Comparison of ENCODE assay signal across 11 cellular contexts in genomic region chr16:66881964-66882508, GRCh38. TPM values are rescaled to one million over a fixed set of nuclear protein-coding genes. Genes with fewer than 3 reads are reported as not detected.
DNase-seq lines count a peak whose midpoint lies in the region; ATAC-seq, FAIRE-seq and TF ChIP-seq lines count a peak whose summit lies in the region.
"Had no signal": no experiment of that assay in that cellular context is flagged by ENCODE, and none has a peak within 500 bp of the region (broad histone marks: within the 10 kb centered on the region; RNA-seq: fewer than 3 reads in every experiment).

No MANE protein-coding gene starts in this region.

- H3K9ac ChIP-seq in HUES6 (ENCODE audit: low read length), result no peak overlapping the region
- H3K9ac ChIP-seq in astrocyte (ENCODE audit: low read length), result no peak overlapping the region

- peak overlapping the region in 6 of 8 donors; percentile 19 to 100 (median 72) for H3K4me3 Mint-ChIP-seq in CD4-positive, alpha-beta memory T cell
- H3K4me3 Mint-ChIP-seq in astrocyte (ENCODE audit: unreplicated experiment), result peak overlapping the region; percentile 58
- H3K4me3 Mint-ChIP-seq in natural killer cell, result peak overlapping the region; percentile 67

- intact Hi-C loops in CD4-positive, alpha-beta memory T cell (cut with micrococcal nuclease), result no loop called here
- intact Hi-C loops in natural killer cell (cut with micrococcal nuclease) (no loop called here), ovary (cut with DNase I) (no loop called here)

- H3K36me3 ChIP-seq in CD4-positive, alpha-beta memory T cell (ENCODE audit: insufficient read depth, low read length), result peaks cover 21% of the 10 kb centered on the region
- peaks cover 35% of the 10 kb centered on the region for H3K36me3 ChIP-seq in HUES6 (ENCODE audit: control insufficient read depth, insufficient read depth, low read length)
- peaks cover 14% of the 10 kb centered on the region for H3K36me3 ChIP-seq in astrocyte (ENCODE audit: insufficient read depth, low read length)
- H3K36me3 ChIP-seq in ovary, result no peaks in the 10 kb centered on the region

- 76 to 81% (median 78%) methylated on average over 8 of the region's 8 CpGs for WGBS in ovary, 3 donors

- no peak overlapping the region for H3K4me3 ChIP-seq in CD4-positive, alpha-beta memory T cell (ENCODE audit: low read length in 2 of 2)
- H3K4me3 ChIP-seq in HUES6 (ENCODE audit: low read depth, low read length) (peak overlapping the region; percentile 92; the same call in 1 of the 2 replicates), astrocyte (ENCODE audit: insufficient read depth, low read depth, low read length) (no peak overlapping the region), ovary (no peak overlapping the region)

- TF ChIP-seq CTCF in astrocyte (IDR thresholded peaks at IDR 0.05; ENCODE audit: insufficient read depth, low read depth, low read length) (no peak), natural killer cell (IDR thresholded peaks at IDR 0.05) (no peak), ovary (IDR thresholded peaks at IDR 0.05) (no peak)

- CTCF ChIA-PET in CD4-positive, alpha-beta memory T cell (lab: Charles Lee; ENCODE audit: partially characterized antibody), result interaction anchor here (0.6 to 3.4 kb wide), 8 partner anchors 9 to 71 kb away, joined by 3 to 18 read pairs (median 8); partner anchors contain the start of gene NAE1

- H3K4me2 ChIP-seq in astrocyte (ENCODE audit: low read length), result peak overlapping the region; percentile 93

- TF ChIP-seq EP300 in ovary (IDR thresholded peaks at IDR 0.05), result no peak

- POLR2A ChIA-PET in CD4-positive, alpha-beta memory T cell (lab: Charles Lee; ENCODE audit: partially characterized antibody), result interaction anchor here (1.0 to 3.2 kb wide), 2 partner anchors 52 to 277 kb away, joined by 3 to 13 read pairs; partner anchors contain the start of gene CIAO2B

- ATAC-seq in natural killer cell (no peak), HG03521 (IDR thresholded peaks at IDR 0.05; ENCODE audit: unreplicated experiment) (no peak)

- no peaks in the 10 kb centered on the region for H3K9me3 Mint-ChIP-seq in CD4-positive, alpha-beta memory T cell
- H3K9me3 Mint-ChIP-seq in astrocyte (ENCODE audit: unreplicated experiment), result no peaks in the 10 kb centered on the region
- H3K9me3 Mint-ChIP-seq in natural killer cell, result no peaks in the 10 kb centered on the region
- H3K9me3 Mint-ChIP-seq: HFFc6 had no signal

- no peak overlapping the region for H2AFZ ChIP-seq in astrocyte (ENCODE audit: low read depth, low read length)

- no peak for FAIRE-seq in astrocyte (lab: Jason Lieb, UNC)

- H3K9me3 ChIP-seq in CD4-positive, alpha-beta memory T cell (ENCODE audit: control insufficient read depth in 1 of 2, low read length in 2 of 2), result no peaks in the 10 kb centered on the region
- H3K9me3 ChIP-seq in HUES6 (ENCODE audit: control insufficient read depth, insufficient read depth, low read depth, low read length), result no peaks in the 10 kb centered on the region
- H3K9me3 ChIP-seq in astrocyte (ENCODE audit: insufficient read depth, low read depth, low read length), result no peaks in the 10 kb centered on the region
- H3K9me3 ChIP-seq in ovary, result no peaks in the 10 kb centered on the region

- peaks cover 28% of the 10 kb centered on the region for H3K4me1 ChIP-seq in CD4-positive, alpha-beta memory T cell (ENCODE audit: insufficient read depth, low read length)
- peaks cover 12% of the 10 kb centered on the region; the same call in 1 of the 2 replicates for H3K4me1 ChIP-seq in HUES6 (ENCODE audit: control insufficient read depth, insufficient read depth, low read length)
- H3K4me1 ChIP-seq in astrocyte (ENCODE audit: insufficient read depth, low read length), result peaks cover 9% of the 10 kb centered on the region
- H3K4me1 ChIP-seq in ovary (ENCODE audit: insufficient read depth), result peaks cover 3% of the 10 kb centered on the region

- no peak overlapping the region for H3K27ac ChIP-seq in CD4-positive, alpha-beta memory T cell (ENCODE audit: low read depth, low read length)
- H3K27ac ChIP-seq in HUES6 (ENCODE audit: low read depth, low read length), result no peak overlapping the region
- no peak overlapping the region for H3K27ac ChIP-seq in astrocyte (ENCODE audit: low read depth, low read length)
- no peak overlapping the region for H3K27ac ChIP-seq in ovary

- peaks cover 34% of the 10 kb centered on the region for H4K20me1 ChIP-seq in astrocyte (ENCODE audit: insufficient read depth, low read length)

- H3K27me3 Mint-ChIP-seq in CD4-positive, alpha-beta memory T cell, result no peaks in the 10 kb centered on the region
- H3K27me3 Mint-ChIP-seq in astrocyte (ENCODE audit: low read depth, unreplicated experiment) (no peaks in the 10 kb centered on the region), natural killer cell (ENCODE audit: low read depth in 2 of 2) (no peaks in the 10 kb centered on the region)

- H3K4me1 Mint-ChIP-seq in CD4-positive, alpha-beta memory T cell, result peaks cover 20 to 47% (median 33%) of the 10 kb centered on the region in 4 donors
- peaks cover 31% of the 10 kb centered on the region for H3K4me1 Mint-ChIP-seq in astrocyte (ENCODE audit: low read depth, unreplicated experiment)
- H3K4me1 Mint-ChIP-seq in natural killer cell, result peaks cover 30 to 44% of the 10 kb centered on the region in 2 donors

- TF ChIP-seq POLR2A in erythroblast (IDR thresholded peaks at IDR 0.05; ENCODE audit: low read length), result no peak
- no peak for TF ChIP-seq POLR2A in ovary (IDR thresholded peaks at IDR 0.05)

- no peak for DNase-seq in CD4-positive, alpha-beta memory T cell
- DNase-seq in astrocyte (ENCODE audit: low read depth) (no peak), natural killer cell (no peak), erythroblast (lab: John Stamatoyannopoulos, UW) (no peak), ovary (no peak)
- DNase-seq in activated CD8-positive, alpha-beta memory T cell treated with anti-CD3 and anti-CD28 coated beads for 24 hours, result no peak
- DNase-seq: HFFc6, KG1 had no signal

- peaks cover 14 to 24% of the 10 kb centered on the region in 2 donors for H3K36me3 Mint-ChIP-seq in CD4-positive, alpha-beta memory T cell
- peaks cover 11% of the 10 kb centered on the region for H3K36me3 Mint-ChIP-seq in astrocyte (ENCODE audit: low read depth, unreplicated experiment)
- H3K36me3 Mint-ChIP-seq in natural killer cell, result no peaks in the 10 kb centered on the region

- H3K27ac Mint-ChIP-seq in CD4-positive, alpha-beta memory T cell, result peak overlapping the region in 1 of 7 donors; percentile 32
- H3K27ac Mint-ChIP-seq in astrocyte (ENCODE audit: unreplicated experiment) (no peak overlapping the region), natural killer cell (no peak overlapping the region)

- no peaks in the 10 kb centered on the region for H3K27me3 ChIP-seq in CD4-positive, alpha-beta memory T cell (ENCODE audit: insufficient read depth, low read length)
- H3K27me3 ChIP-seq in HUES6 (ENCODE audit: control insufficient read depth, insufficient read depth, low read length) (peaks cover 3% of the 10 kb centered on the region; the same call in 1 of the 2 replicates), astrocyte (ENCODE audit: insufficient read depth, low read length) (no peaks in the 10 kb centered on the region), ovary (no peaks in the 10 kb centered on the region)

- peaks cover 23% of the 10 kb centered on the region for H3K79me2 ChIP-seq in astrocyte (ENCODE audit: insufficient read depth, low read length)

RNA-seq across cellular contexts. Expression of gene PDP2, which starts 1.7 kb away (rescaled TPM):
- total RNA-seq in CD4-positive, alpha-beta memory T cell, result 10 to 100 TPM; 16.3 to 19.3 TPM
- polyA plus RNA-seq in CD4-positive, alpha-beta memory T cell, result 1 to 10 TPM; 2.4 to 4.0 TPM
- total RNA-seq in astrocyte (12.1 and 16.8 TPM in 2 replicates), natural killer cell (10 to 100 TPM; 10.2 to 16.5 (median 11.0) TPM), ovary (10 to 100 TPM in 5 of 7 donors, 1 to 10 TPM in 2; 3.9 to 23.3 (median 18.5) TPM)
- polyA plus RNA-seq in ovary, result 10 to 100 TPM in 1 of 2 donors, 1 to 10 TPM in 1; 9.4 to 27.9 TPM

RNA-seq across cellular contexts. Expression of gene CDH16, which starts 36.6 kb away (rescaled TPM):
- not detected for total RNA-seq in CD4-positive, alpha-beta memory T cell
- not detected for polyA plus RNA-seq in CD4-positive, alpha-beta memory T cell
- total RNA-seq in astrocyte, result not detected in 2 replicates
- total RNA-seq in natural killer cell, result not detected
- total RNA-seq in ovary, result 10 to 100 TPM in 1 of 7 donors, 1 to 10 TPM in 1, under 1 TPM in 3, not detected in 2; 0.12 to 19.2 (median 0.57) TPM
- not detected for polyA plus RNA-seq in ovary
- polyA plus RNA-seq: neural cell had no signal

RNA-seq across cellular contexts. Expression of gene CA7, which starts 37.8 kb away (rescaled TPM):
- total RNA-seq in CD4-positive, alpha-beta memory T cell, result not detected
- polyA plus RNA-seq in CD4-positive, alpha-beta memory T cell, result not detected
- total RNA-seq in astrocyte (not detected in 2 replicates), natural killer cell (not detected), ovary (not detected)
- not detected for polyA plus RNA-seq in ovary
- total RNA-seq: HFFc6 had no signal
- polyA plus RNA-seq: neural cell had no signal

RNA-seq across cellular contexts. Expression of gene RRAD, which starts 43.3 kb away (rescaled TPM):
- under 1 TPM; 0.29 to 0.58 TPM for total RNA-seq in CD4-positive, alpha-beta memory T cell
- polyA plus RNA-seq in CD4-positive, alpha-beta memory T cell, result not detected
- total RNA-seq in astrocyte (10.2 and 12.1 TPM in 2 replicates), natural killer cell (1 to 10 TPM; 1.8 to 4.5 (median 2.8) TPM), ovary (10 to 100 TPM in 5 of 7 donors, 1 to 10 TPM in 2; 5.6 to 43.1 (median 12.1) TPM)
- 10 to 100 TPM in 1 of 2 donors, 1 to 10 TPM in 1; 2.3 to 22.3 TPM for polyA plus RNA-seq in ovary

RNA-seq across cellular contexts. Expression of gene NAE1, which starts 51.3 kb away (rescaled TPM):
- 10 to 100 TPM; 93.8 to 95.3 TPM for total RNA-seq in CD4-positive, alpha-beta memory T cell
- 100 to 1,000 TPM in 1 of 2 donors, 10 to 100 TPM in 1; 70.4 to 101 TPM for polyA plus RNA-seq in CD4-positive, alpha-beta memory T cell
- total RNA-seq in astrocyte (55.0 and 65.0 TPM in 2 replicates), natural killer cell (10 to 100 TPM; 77.3 to 97.0 (median 78.5) TPM), ovary (10 to 100 TPM; 38.3 to 63.7 (median 54.0) TPM)
- polyA plus RNA-seq in ovary, result 10 to 100 TPM; 41.8 to 44.4 TPM
